ENCODE assay signal across 16 cellular contexts in the genomic region with DNA sequence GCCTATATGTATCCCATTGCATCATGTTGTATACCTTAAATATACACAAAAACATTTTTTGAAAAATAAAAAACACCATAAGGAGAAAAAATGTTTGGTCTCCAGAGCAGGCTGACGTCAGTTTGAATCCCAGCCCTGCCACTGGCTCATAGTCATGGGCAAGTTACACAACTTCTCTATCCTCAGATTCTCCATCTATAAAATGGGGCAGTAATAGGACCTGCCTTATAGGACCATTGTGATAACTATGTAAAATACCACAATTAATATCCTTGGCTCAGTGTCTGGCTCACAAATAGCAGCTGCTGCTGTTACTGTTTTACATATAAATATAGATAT.
DNase-seq lines count a peak whose midpoint lies in the region; ATAC-seq and TF ChIP-seq lines count a peak whose summit lies in the region.
"Had no signal": no experiment of that assay in that cellular context is flagged by ENCODE, and none has a peak within 500 bp of the region (broad histone marks: within the 10 kb centered on the region; RNA-seq: fewer than 3 reads in every experiment).

No MANE protein-coding gene starts in this region.

- H3K27me3 Mint-ChIP-seq in T-helper 1 cell treated with Interleukin-12 subunit alpha and Interleukin-12 subunit beta and Interleukin-4 antibody, amounts not matched to agents 30 μg/mL and 1 μg/mL, for 36 hours (ENCODE audit: low read depth): peaks cover 6% of the 10 kb centered on the region
- H3K27me3 Mint-ChIP-seq in HFFc6 (ENCODE audit: insufficient read depth): peaks cover 9% of the 10 kb centered on the region

- peaks cover 9% of the 10 kb centered on the region for H3K79me2 ChIP-seq in smooth muscle cell (ENCODE audit: low read depth)

- H3K9me3 Mint-ChIP-seq in T-helper 1 cell treated with Interleukin-12 subunit alpha and Interleukin-12 subunit beta and Interleukin-4 antibody, amounts not matched to agents 30 μg/mL and 1 μg/mL, for 36 hours: no peaks in the 10 kb centered on the region
- H3K9me3 Mint-ChIP-seq in HFFc6: no peaks in the 10 kb centered on the region
- H3K9me3 Mint-ChIP-seq: endodermal cell had no signal

- 64% methylated on average over 1 of the region's 1 CpG for WGBS in smooth muscle cell (ENCODE audit: low lambda C conversion rate)

- H3K4me3 ChIP-seq in ascending aorta (no peak overlapping the region), smooth muscle cell (no peak overlapping the region)
- H3K4me3 ChIP-seq: K562, lower lobe of right lung had no signal

- no peaks in the 10 kb centered on the region for H3F3A ChIP-seq in smooth muscle cell (ENCODE audit: low read depth)

- H3K4me1 ChIP-seq in ascending aorta (peaks cover 3 to 17% of the 10 kb centered on the region in 2 donors), smooth muscle cell (ENCODE audit: low read depth) (peaks cover 7% of the 10 kb centered on the region)
- H3K4me1 ChIP-seq: BE2C had no signal

- H3K27me3 ChIP-seq in ascending aorta (no peaks in the 10 kb centered on the region), smooth muscle cell (ENCODE audit: low read depth) (no peaks in the 10 kb centered on the region)
- H3K27me3 ChIP-seq: BE2C had no signal

- no peak overlapping the region for H3K9ac ChIP-seq in smooth muscle cell (ENCODE audit: low read depth)

- no peak overlapping the region for H2AFZ ChIP-seq in smooth muscle cell (ENCODE audit: low read depth)

- H3K4me2 ChIP-seq in smooth muscle cell: no peak overlapping the region

- DNase-seq in T-helper 1 cell (no peak), HFFc6 (no peak), ascending aorta (ENCODE audit: low spot score in 2 of 2) (peak in 1 of 2 donors; percentile 60), smooth muscle cell (lab: John Stamatoyannopoulos, UW; ENCODE audit: unreplicated experiment) (no peak), ACHN (no peak), SK-N-DZ (ENCODE audit: low spot score) (no peak)
- DNase-seq: BE2C; NCI-H187; stimulated activated CD4-positive, alpha-beta T cell treated with anti-CD3 and anti-CD28 coated beads, Interleukin-2, amount 100 ng/mL, for 48 hours; substantia nigra had no signal

- TF ChIP-seq CTCF in HFFc6 (IDR thresholded peaks at IDR 0.05): no peak
- TF ChIP-seq CTCF in ascending aorta (IDR thresholded peaks at IDR 0.05): no peak
- no peak for TF ChIP-seq CTCF in smooth muscle cell (IDR thresholded peaks at IDR 0.05; ENCODE audit: borderline replicate concordance, insufficient read depth, poor library complexity, severe bottlenecking)

- H3K4me1 Mint-ChIP-seq in T-helper 1 cell treated with Interleukin-12 subunit alpha and Interleukin-12 subunit beta and Interleukin-4 antibody, amounts not matched to agents 30 μg/mL and 1 μg/mL, for 36 hours (ENCODE audit: low read depth): peaks cover 42% of the 10 kb centered on the region
- peaks cover 36% of the 10 kb centered on the region for H3K4me1 Mint-ChIP-seq in HFFc6 (ENCODE audit: low read depth)

- H4K20me1 ChIP-seq in smooth muscle cell (ENCODE audit: low read depth): no peaks in the 10 kb centered on the region

- peak overlapping the region; percentile 92 for H3K27ac Mint-ChIP-seq in T-helper 1 cell treated with Interleukin-12 subunit alpha and Interleukin-12 subunit beta and Interleukin-4 antibody, amounts not matched to agents 30 μg/mL and 1 μg/mL, for 36 hours
- H3K27ac Mint-ChIP-seq in HFFc6: peak overlapping the region; percentile 73; the same call in 1 of the 2 replicates

- ATAC-seq in GM18868 (IDR thresholded peaks at IDR 0.05; ENCODE audit: unreplicated experiment): no peak

- no peaks in the 10 kb centered on the region for H3K9me3 ChIP-seq in ascending aorta
- H3K9me3 ChIP-seq in smooth muscle cell (replicated peaks; ENCODE audit: low read depth): no peaks in the 10 kb centered on the region
- H3K9me3 ChIP-seq: BE2C, lower lobe of right lung had no signal

- intact Hi-C loops in ascending aorta (cut with DNase I): no loop called here

- H3K27ac ChIP-seq in ascending aorta: peak overlapping the region; percentile 52 to 60
- peak overlapping the region; percentile 88 for H3K27ac ChIP-seq in smooth muscle cell (ENCODE audit: low read depth)
- H3K27ac ChIP-seq: 22Rv1 had no signal

- H3K36me3 Mint-ChIP-seq in T-helper 1 cell treated with Interleukin-12 subunit alpha and Interleukin-12 subunit beta and Interleukin-4 antibody, amounts not matched to agents 30 μg/mL and 1 μg/mL, for 36 hours (ENCODE audit: low read depth): no peaks in the 10 kb centered on the region
- H3K36me3 Mint-ChIP-seq in HFFc6 (ENCODE audit: low read depth): peaks cover 48% of the 10 kb centered on the region

- no peak overlapping the region for H3K4me3 Mint-ChIP-seq in T-helper 1 cell treated with Interleukin-12 subunit alpha and Interleukin-12 subunit beta and Interleukin-4 antibody, amounts not matched to agents 30 μg/mL and 1 μg/mL, for 36 hours
- H3K4me3 Mint-ChIP-seq in HFFc6: no peak overlapping the region
- H3K4me3 Mint-ChIP-seq: endodermal cell had no signal

- in situ Hi-C loops in ACHN (cut with HindIII; ENCODE audit: low pct_ligation_motif_present, low pct_unique_long_range_greater_than_20kb, low sequenced_read_pairs): no loop called here

- H3K36me3 ChIP-seq in ascending aorta (peaks cover 20 to 27% of the 10 kb centered on the region in 2 donors), smooth muscle cell (ENCODE audit: low read depth) (no peaks in the 10 kb centered on the region)
- H3K36me3 ChIP-seq: BE2C had no signal
